19 cellular contexts compared by ENCODE assay signal in the genomic region with DNA sequence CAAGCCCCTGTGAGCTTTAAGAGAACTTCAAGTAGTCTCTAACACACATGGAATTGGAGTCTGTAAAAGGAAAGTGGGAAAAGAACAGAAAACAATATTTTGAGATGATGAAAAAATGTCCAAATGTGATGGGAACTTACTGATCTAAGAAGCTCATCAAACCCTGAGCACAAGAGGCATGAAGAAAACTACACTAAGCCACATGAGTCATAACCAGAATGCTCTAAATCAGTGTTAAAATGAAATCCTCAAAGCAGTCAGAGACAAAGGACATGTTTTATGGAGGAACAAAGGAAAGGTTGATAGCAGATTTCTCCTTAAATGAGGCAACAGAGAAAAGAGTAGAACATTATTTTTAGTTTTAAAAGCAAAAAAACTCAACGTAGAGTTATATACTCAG. TPM values are rescaled to one million over a fixed set of nuclear protein-coding genes. Genes with fewer than 3 reads are reported as not detected.
DNase-seq lines count a peak whose midpoint lies in the region; ATAC-seq lines count a peak whose summit lies in the region.
"Had no signal": no experiment of that assay in that cellular context is flagged by ENCODE, and none has a peak within 500 bp of the region (broad histone marks: within the 10 kb centered on the region; RNA-seq: fewer than 3 reads in every experiment).

No MANE protein-coding gene starts in this region.

- H3K27ac Mint-ChIP-seq in activated T-helper 1 cell treated with anti-CD3 and anti-CD28 coated beads, Interleukin-12 subunit alpha, Interleukin-12 subunit beta, Interleukin-2, Interleukin-4 antibody, amounts not matched to agents 30 ng/mL and 10 ng/mL and 1 ng/mL, durations not matched to agents 14 hours and 24 hours and 36 hours: peak overlapping the region; percentile 36
- H3K27ac Mint-ChIP-seq: CD8-positive, alpha-beta T cell; T-helper 2 cell treated with Interferon-gamma antibody and Interleukin-4, amounts not matched to agents 5 μg/mL and 100 μg/mL, for 36 hours had no signal

- no peaks in the 10 kb centered on the region for H3K27me3 Mint-ChIP-seq in activated T-helper 1 cell treated with anti-CD3 and anti-CD28 coated beads, Interleukin-12 subunit alpha, Interleukin-12 subunit beta, Interleukin-2, Interleukin-4 antibody, amounts not matched to agents 30 ng/mL and 10 ng/mL and 1 ng/mL, durations not matched to agents 14 hours and 24 hours and 36 hours (ENCODE audit: insufficient read depth)
- H3K27me3 Mint-ChIP-seq: naive B cell; stimulated activated naive CD8-positive, alpha-beta T cell treated with anti-CD3 and anti-CD28 coated beads, Interleukin-15, amount 100 ng/mL, for 72 hours had no signal

- peaks cover 64% of the 10 kb centered on the region for H3K36me3 Mint-ChIP-seq in activated T-helper 1 cell treated with anti-CD3 and anti-CD28 coated beads, Interleukin-12 subunit alpha, Interleukin-12 subunit beta, Interleukin-2, Interleukin-4 antibody, amounts not matched to agents 30 ng/mL and 10 ng/mL and 1 ng/mL, durations not matched to agents 14 hours and 24 hours and 36 hours (ENCODE audit: low read depth)

- DNase-seq in A172 (ENCODE audit: low spot score) (peak; percentile 16), hippocampal formation (lab: John Stamatoyannopoulos, UW) (no peak)
- no peak for DNase-seq in activated T-helper 1 cell treated with anti-CD3 and anti-CD28 coated beads, Interleukin-12 subunit alpha, Interleukin-12 subunit beta, Interleukin-2, Interleukin-4 antibody, amounts not matched to agents 30 ng/mL and 10 ng/mL and 1 ng/mL, durations not matched to agents 14 hours and 24 hours and 36 hours (ENCODE audit: low spot score)
- no peak for DNase-seq in stimulated activated CD8-positive, alpha-beta memory T cell treated with anti-CD3 and anti-CD28 coated beads, Interleukin-4, amount 100 ng/mL, for 48 hours
- DNase-seq in NK-92 treated with Interleukin-12 subunit alpha and Interleukin-12 subunit beta, amount 100 ng/mL, for 24 hours (lab: John Stamatoyannopoulos, UW): no peak
- DNase-seq: activated CD4-positive, alpha-beta T cell treated with anti-CD3 and anti-CD28 coated beads for 1 hour; activated CD8-positive, alpha-beta memory T cell treated with anti-CD3 and anti-CD28 coated beads, Interleukin-2, amount 50 U/mL, for 4 hours; CD8-positive, alpha-beta T cell; central memory CD4-positive, alpha-beta T cell; naive B cell; NCI-H1694 treated with DMSO at 0.1 percent for 48 hours; NCI-H524; psoas muscle; stimulated activated naive CD8-positive, alpha-beta T cell treated with anti-CD3 and anti-CD28 coated beads, Interleukin-15, amount 100 ng/mL, for 72 hours had no signal

- H3K4me1 Mint-ChIP-seq in activated T-helper 1 cell treated with anti-CD3 and anti-CD28 coated beads, Interleukin-12 subunit alpha, Interleukin-12 subunit beta, Interleukin-2, Interleukin-4 antibody, amounts not matched to agents 30 ng/mL and 10 ng/mL and 1 ng/mL, durations not matched to agents 14 hours and 24 hours and 36 hours (ENCODE audit: low read depth): peaks cover 12% of the 10 kb centered on the region

- intact Hi-C loops in activated T-helper 1 cell treated with anti-CD3 and anti-CD28 coated beads, Interleukin-12 subunit alpha, Interleukin-12 subunit beta, Interleukin-2, Interleukin-4 antibody, amounts not matched to agents 30 ng/mL and 10 ng/mL and 1 ng/mL, durations not matched to agents 14 hours and 24 hours and 36 hours (cut with micrococcal nuclease): no loop called here

- peak; percentile 49 for ATAC-seq in GM18517 (IDR thresholded peaks at IDR 0.05; ENCODE audit: unreplicated experiment)
- ATAC-seq in HG02870 (IDR thresholded peaks at IDR 0.05; ENCODE audit: unreplicated experiment): peak; percentile 86
- ATAC-seq in GM21381 (IDR thresholded peaks at IDR 0.05; ENCODE audit: unreplicated experiment): no peak
- ATAC-seq: CD8-positive, alpha-beta T cell; gastroesophageal sphincter; psoas muscle; stimulated activated naive CD8-positive, alpha-beta T cell treated with anti-CD3 and anti-CD28 coated beads, Interleukin-15, amount 100 ng/mL, for 72 hours had no signal

- H3K9me3 Mint-ChIP-seq in activated T-helper 1 cell treated with anti-CD3 and anti-CD28 coated beads, Interleukin-12 subunit alpha, Interleukin-12 subunit beta, Interleukin-2, Interleukin-4 antibody, amounts not matched to agents 30 ng/mL and 10 ng/mL and 1 ng/mL, durations not matched to agents 14 hours and 24 hours and 36 hours: peaks cover 57% of the 10 kb centered on the region

- H3K4me3 Mint-ChIP-seq in activated T-helper 1 cell treated with anti-CD3 and anti-CD28 coated beads, Interleukin-12 subunit alpha, Interleukin-12 subunit beta, Interleukin-2, Interleukin-4 antibody, amounts not matched to agents 30 ng/mL and 10 ng/mL and 1 ng/mL, durations not matched to agents 14 hours and 24 hours and 36 hours: no peak overlapping the region
- H3K4me3 Mint-ChIP-seq: CD8-positive, alpha-beta T cell; stimulated activated naive CD8-positive, alpha-beta T cell treated with anti-CD3 and anti-CD28 coated beads, Interleukin-15, amount 100 ng/mL, for 72 hours; T-helper 2 cell treated with Interferon-gamma antibody and Interleukin-4, amounts not matched to agents 5 μg/mL and 100 μg/mL, for 36 hours had no signal

RNA-seq across cellular contexts. Expression of gene ZNF33A, which starts 37.2 kb away (rescaled TPM):
- 17.4 and 18.4 TPM in 2 replicates for total RNA-seq in A172 (2014; rRNA removed; shearing (Covaris generic))
- 15.5 and 17.2 TPM in 2 replicates for total RNA-seq in activated T-helper 1 cell treated with anti-CD3 and anti-CD28 coated beads, Interleukin-12 subunit alpha, Interleukin-12 subunit beta, Interleukin-2, Interleukin-4 antibody, amounts not matched to agents 30 ng/mL and 10 ng/mL and 1 ng/mL, durations not matched to agents 14 hours and 24 hours and 36 hours

RNA-seq across cellular contexts. Expression of gene ZNF37A, which starts 46.5 kb away (rescaled TPM):
- 11.1 and 19.3 TPM in 2 replicates for total RNA-seq in A172 (2014; rRNA removed; shearing (Covaris generic))
- total RNA-seq in activated T-helper 1 cell treated with anti-CD3 and anti-CD28 coated beads, Interleukin-12 subunit alpha, Interleukin-12 subunit beta, Interleukin-2, Interleukin-4 antibody, amounts not matched to agents 30 ng/mL and 10 ng/mL and 1 ng/mL, durations not matched to agents 14 hours and 24 hours and 36 hours: 29.3 and 30.3 TPM in 2 replicates
